Comparison of ENCODE assay signal across 1 cellular context in genomic region chr3:127701281-127701792, GRCh38.
TF ChIP-seq lines count a peak whose summit lies in the region.

No MANE protein-coding gene starts in this region.

TF ChIP-seq in K562, 482 proteins besides CTCF, POLR2A, EP300 and RAD21 (continued from another document):
- TF ChIP-seq, protein P1, sequence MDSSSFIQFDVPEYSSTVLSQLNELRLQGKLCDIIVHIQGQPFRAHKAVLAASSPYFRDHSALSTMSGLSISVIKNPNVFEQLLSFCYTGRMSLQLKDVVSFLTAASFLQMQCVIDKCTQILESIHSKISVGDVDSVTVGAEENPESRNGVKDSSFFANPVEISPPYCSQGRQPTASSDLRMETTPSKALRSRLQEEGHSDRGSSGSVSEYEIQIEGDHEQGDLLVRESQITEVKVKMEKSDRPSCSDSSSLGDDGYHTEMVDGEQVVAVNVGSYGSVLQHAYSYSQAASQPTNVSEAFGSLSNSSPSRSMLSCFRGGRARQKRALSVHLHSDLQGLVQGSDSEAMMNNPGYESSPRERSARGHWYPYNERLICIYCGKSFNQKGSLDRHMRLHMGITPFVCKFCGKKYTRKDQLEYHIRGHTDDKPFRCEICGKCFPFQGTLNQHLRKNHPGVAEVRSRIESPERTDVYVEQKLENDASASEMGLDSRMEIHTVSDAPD (CRISPR knock-in tag; IDR thresholded peaks at IDR 0.05) = no peak
- TF ChIP-seq SMARCE1 (IDR thresholded peaks at IDR 0.05) = no peak
- TF ChIP-seq THRB (CRISPR knock-in tag; conservative IDR thresholded peaks at IDR 0.05) = no peak
- no peak for TF ChIP-seq POLR2G (IDR thresholded peaks at IDR 0.05; ENCODE audit: low read depth, low read length)
- peak; percentile 36; the same call in 1 of the 2 replicates for TF ChIP-seq CXXC5 (CRISPR knock-in tag; IDR thresholded peaks at IDR 0.05)
- TF ChIP-seq, protein P2, sequence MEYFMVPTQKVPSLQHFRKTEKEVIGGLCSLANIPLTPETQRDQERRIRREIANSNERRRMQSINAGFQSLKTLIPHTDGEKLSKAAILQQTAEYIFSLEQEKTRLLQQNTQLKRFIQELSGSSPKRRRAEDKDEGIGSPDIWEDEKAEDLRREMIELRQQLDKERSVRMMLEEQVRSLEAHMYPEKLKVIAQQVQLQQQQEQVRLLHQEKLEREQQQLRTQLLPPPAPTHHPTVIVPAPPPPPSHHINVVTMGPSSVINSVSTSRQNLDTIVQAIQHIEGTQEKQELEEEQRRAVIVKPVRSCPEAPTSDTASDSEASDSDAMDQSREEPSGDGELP (CRISPR knock-in tag; IDR thresholded peaks at IDR 0.05; ENCODE audit: borderline replicate concordance) = peak; percentile 62; the same call in 1 of the 2 replicates
- TF ChIP-seq ARID1B (IDR thresholded peaks at IDR 0.05) = 0 out of 2 replicates have a peak, but pooled peaks have one; percentile 30
